ENCODE assay signal across 21 cellular contexts in the genomic region with DNA sequence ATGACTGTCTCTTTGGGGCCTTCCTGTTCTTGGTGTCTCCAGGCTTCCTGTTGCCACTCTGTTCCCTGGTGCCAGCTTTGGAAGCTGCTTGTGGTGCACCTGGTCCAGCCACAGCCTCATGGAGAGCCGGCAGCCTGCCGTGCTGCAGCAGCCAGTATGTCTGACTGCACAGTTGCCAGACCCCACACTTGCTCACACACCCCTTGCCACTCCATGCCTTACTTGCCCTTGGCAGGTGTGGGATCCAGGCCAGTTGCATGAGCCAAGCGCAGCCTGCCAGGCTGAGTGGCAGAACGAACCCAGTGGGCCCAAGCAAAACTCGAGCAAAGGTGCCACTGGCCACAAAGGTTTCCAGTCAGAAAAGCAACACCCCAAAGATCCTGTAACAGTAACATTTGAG.
"Had no signal": no experiment of that assay in that cellular context is flagged by ENCODE, and none has a peak within 500 bp of the region (broad histone marks: within the 10 kb centered on the region; RNA-seq: fewer than 3 reads in every experiment).

No MANE protein-coding gene starts in this region.

- ATAC-seq: effector memory CD8-positive, alpha-beta T cell; gastrocnemius medialis; left colon; left lobe of liver; naive thymus-derived CD4-positive, alpha-beta T cell had no signal

- H3K4me1 Mint-ChIP-seq: endodermal cell; memory B cell; naive thymus-derived CD4-positive, alpha-beta T cell had no signal

- H3K4me3 Mint-ChIP-seq: dendritic cell treated with granulocyte-macrophage colony-stimulating factor and Interleukin-4, amounts not matched to agents 40 ng/mL and 50 ng/mL, for 4 days; effector memory CD8-positive, alpha-beta T cell; endodermal cell; memory B cell; naive thymus-derived CD4-positive, alpha-beta T cell had no signal

- DNase-seq: colonic mucosa; cortex of kidney; effector CD8-positive, alpha-beta T cell; effector memory CD8-positive, alpha-beta T cell; endodermal cell; erythroblast; esophagus squamous epithelium; foreskin fibroblast; foreskin melanocyte; gastrocnemius medialis; glutamatergic neuron; head of caudate nucleus; heart right ventricle; hippocampal formation; left colon; mesendoderm; midbrain; naive thymus-derived CD4-positive, alpha-beta T cell had no signal

- H3K27ac Mint-ChIP-seq: dendritic cell treated with granulocyte-macrophage colony-stimulating factor and Interleukin-4, amounts not matched to agents 40 ng/mL and 50 ng/mL, for 4 days; endodermal cell; memory B cell; naive thymus-derived CD4-positive, alpha-beta T cell had no signal
